In genomic region chr6:30556964-30557682, GRCh38 we compare ENCODE assay signal across 8 cellular contexts. TPM values are rescaled to one million over a fixed set of nuclear protein-coding genes. Genes with fewer than 3 reads are reported as not detected.
DNase-seq lines count a peak whose midpoint lies in the region; ATAC-seq and TF ChIP-seq lines count a peak whose summit lies in the region.

Gene PRR3 (plus strand): TSS chr6:30557295. CDS start chr6:30557345, 50 bp downstream.

- peak within 1 kb of the TSS; percentile 87 for H3K4me3 ChIP-seq in NT2/D1 (ENCODE audit: insufficient read length, low read depth)
- H3K4me3 ChIP-seq in mucosa of descending colon = peak within 1 kb of the TSS; percentile 80

- peak within 1 kb of the TSS; percentile 91 for H3K4me3 Mint-ChIP-seq in Calu3 (ENCODE audit: low read depth, unreplicated experiment)

- H3K36me3 ChIP-seq in NT2/D1 (ENCODE audit: insufficient read depth, insufficient read length, low read length) (peaks cover 46% of the 10 kb centered on the region), mucosa of descending colon (ENCODE audit: low read depth) (no peaks in the 10 kb centered on the region)

- H3K4me1 ChIP-seq in NT2/D1 (ENCODE audit: insufficient read depth, insufficient read length) (no peaks in the 10 kb centered on the region), mucosa of descending colon (ENCODE audit: low read depth) (peaks cover 9% of the 10 kb centered on the region)

- H3K9me3 ChIP-seq in NT2/D1 (ENCODE audit: insufficient read depth, low read length) (no peaks in the 10 kb centered on the region), mucosa of descending colon (no peaks in the 10 kb centered on the region)

- H3K27ac Mint-ChIP-seq in Calu3 (ENCODE audit: unreplicated experiment) = peak within 1 kb of the TSS; percentile 97

- no peaks in the 10 kb centered on the region for H3K27me3 Mint-ChIP-seq in Calu3 (ENCODE audit: unreplicated experiment)

- ATAC-seq in GM21381 (IDR thresholded peaks at IDR 0.05; ENCODE audit: unreplicated experiment) (peak; percentile 49), mucosa of descending colon (peak; percentile 85)

- TF ChIP-seq CTCF in Calu3 (IDR thresholded peaks at IDR 0.05; ENCODE audit: unreplicated experiment) (no peak), mucosa of descending colon (IDR thresholded peaks at IDR 0.05) (no peak)

- H3K9ac ChIP-seq in NT2/D1 (ENCODE audit: insufficient read length, low read depth) = peak within 1 kb of the TSS; percentile 90

- no TSS peak for BruUV-seq in Calu3 (replicated peaks; lab: Mats Ljungman, UMichigan)

- peaks cover 25% of the 10 kb centered on the region for H3K4me1 Mint-ChIP-seq in Calu3 (ENCODE audit: low read depth, unreplicated experiment)

- CTCF ChIA-PET in Calu3 (lab: Charles Lee) = interaction anchor here (0.5 to 2.8 kb wide), 4 partner anchors 12 to 34 kb away, joined by 4 to 8 read pairs (median 4); partner anchors contain the start of gene ABCF1

- peaks cover 56% of the 10 kb centered on the region for H3K36me3 Mint-ChIP-seq in Calu3 (ENCODE audit: insufficient read depth, unreplicated experiment)

- no peaks in the 10 kb centered on the region for H3K27me3 ChIP-seq in NT2/D1 (ENCODE audit: insufficient read depth, insufficient read length)

- no peaks in the 10 kb centered on the region for H3K9me3 Mint-ChIP-seq in Calu3 (ENCODE audit: low read depth, unreplicated experiment)

- intact Hi-C loops in Calu3 (cut with micrococcal nuclease; ENCODE audit: unreplicated experiment) = no loop called here
- intact Hi-C loops in mucosa of descending colon (cut with DNase I, micrococcal nuclease) = no loop called here

- DNase-seq in Calu3 (peak; percentile 90), HUDEP-2 (lab: John Stamatoyannopoulos, UW; ENCODE audit: unreplicated experiment in 76 of 76) (peak in 74 of 76 experiments; percentile 62 to 98 (median 86)), NT2/D1 (ENCODE audit: low read depth, low spot score) (peak; percentile 75), epidermal melanocyte (ENCODE audit: insufficient read length, low spot score) (peak; percentile 73), mucosa of descending colon (peak; percentile 78 to 89 (median 82))
- DNase-seq in activated CD8-positive, alpha-beta memory T cell treated with anti-CD3 and anti-CD28 coated beads, Interleukin-2, amount 50 U/mL, for 1 hour (ENCODE audit: extremely low read depth) = peak; percentile 49
- peak; percentile 27 to 34 for DNase-seq in stimulated activated CD8-positive, alpha-beta memory T cell treated with anti-CD3 and anti-CD28 coated beads, Interleukin-7, amount 100 ng/mL, for 1 hour (ENCODE audit: low read depth in 2 of 2)

RNA-seq across cellular contexts. Expression of gene PRR3, which starts in this region (rescaled TPM):
- total RNA-seq in Calu3 (2022) (21.0 and 21.5 TPM in 2 replicates), mucosa of descending colon (1 to 10 TPM; 4.6 to 9.7 (median 5.9) TPM)

Comparison
In these comparisons a context has a peak if more than half of its experiments do, and no peak if none do; other contexts are left out.
1. Peak in every context shown above with its lines: DNase-seq, ATAC-seq and H3K4me3 ChIP-seq.
2. DNase-seq: peak in every context shown above with its lines; median percentile 90 in Calu3; 86 in HUDEP-2; 82 in mucosa of descending colon; 75 in NT2/D1; 73 in epidermal melanocyte; 49 in activated CD8-positive, alpha-beta memory T cell treated with anti-CD3 and anti-CD28 coated beads, Interleukin-2, amount 50 U/mL, for 1 hour; 30 in stimulated activated CD8-positive, alpha-beta memory T cell treated with anti-CD3 and anti-CD28 coated beads, Interleukin-7, amount 100 ng/mL, for 1 hour.